10 cellular contexts compared by ENCODE assay signal in the genomic region with DNA sequence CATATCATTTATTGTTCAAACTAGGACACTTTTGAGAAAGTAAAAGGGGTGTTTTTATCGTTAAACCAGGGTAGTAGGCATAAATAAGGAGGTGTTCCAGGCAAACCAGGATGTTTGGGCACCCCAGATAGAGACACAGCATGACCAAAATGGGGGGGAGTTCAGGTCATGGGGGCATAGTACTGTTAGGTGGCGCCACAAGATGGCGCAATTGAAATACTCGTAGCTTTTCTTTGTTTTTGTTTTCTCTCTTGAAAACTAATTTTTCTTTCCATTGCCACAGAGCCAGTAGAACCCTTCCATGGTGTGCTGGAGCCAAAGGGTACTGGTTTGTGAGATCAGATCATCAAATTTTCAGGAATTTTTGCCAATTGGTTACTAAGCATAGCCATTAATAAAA.
DNase-seq lines count a peak whose midpoint lies in the region; ATAC-seq and TF ChIP-seq lines count a peak whose summit lies in the region.
"Had no signal": no experiment of that assay in that cellular context is flagged by ENCODE, and none has a peak within 500 bp of the region (broad histone marks: within the 10 kb centered on the region; RNA-seq: fewer than 3 reads in every experiment).

No MANE protein-coding gene starts in this region.

- no peak overlapping the region for H3K27ac Mint-ChIP-seq in activated CD4-positive, alpha-beta T cell treated with anti-CD3 and anti-CD28 coated beads, Interleukin-2, amount 10 ng/mL, durations not matched to agents 7 days and 5 days

- H3K9me3 ChIP-seq in spleen: no peaks in the 10 kb centered on the region
- H3K9me3 ChIP-seq: BLaER1 treated with 17β-estradiol and CSF1 and Interleukin-3, amounts not matched to agents 10 nM and 100 nM had no signal

- 26 to 40% (median 32%) methylated on average over 4 of the region's 4 CpGs for WGBS in spleen, 5 donors

- TF ChIP-seq CTCF in NB4 (IDR thresholded peaks at IDR 0.05; ENCODE audit: low read depth, low read length) (peak; percentile 42), fibroblast of mammary gland (conservative IDR thresholded peaks at IDR 0.05; ENCODE audit: control insufficient read depth, insufficient read depth, low read depth, low read length) (peak; percentile 49), spleen (IDR thresholded peaks at IDR 0.05 in 8 of 11, conservative IDR thresholded peaks at IDR 0.05 in 3 of 11) (peak in 8 of 11 experiments; percentile 26 to 65 (median 52))

- H3K4me3 Mint-ChIP-seq in activated CD4-positive, alpha-beta T cell treated with anti-CD3 and anti-CD28 coated beads, Interleukin-2, amount 10 ng/mL, durations not matched to agents 7 days and 5 days: no peak overlapping the region

- H3K27ac ChIP-seq in spleen: peak overlapping the region in 6 of 8 donors; percentile 20 to 77 (median 66)

- peaks cover 33% of the 10 kb centered on the region for H3K4me1 Mint-ChIP-seq in activated CD4-positive, alpha-beta T cell treated with anti-CD3 and anti-CD28 coated beads, Interleukin-2, amount 10 ng/mL, durations not matched to agents 7 days and 5 days

- intact Hi-C loops in spleen (cut with DNase I; ENCODE audit: low total_unique reads): no loop called here

- peaks cover 0 to 28% (median 12%) of the 10 kb centered on the region in 6 donors for H3K4me1 ChIP-seq in spleen

- H3K27me3 ChIP-seq in spleen (replicated peaks in 1 of 7): peaks cover 0 to 37% (median 0%) of the 10 kb centered on the region in 7 donors

- no peaks in the 10 kb centered on the region for H3K9me3 Mint-ChIP-seq in activated CD4-positive, alpha-beta T cell treated with anti-CD3 and anti-CD28 coated beads, Interleukin-2, amount 10 ng/mL, durations not matched to agents 7 days and 5 days

- H3K36me3 ChIP-seq in spleen: no peaks in the 10 kb centered on the region
- H3K36me3 ChIP-seq: BLaER1 treated with 17β-estradiol and CSF1 and Interleukin-3, amounts not matched to agents 10 nM and 100 nM had no signal

- ATAC-seq in GM21515 (IDR thresholded peaks at IDR 0.05; ENCODE audit: unreplicated experiment) (no peak), HG02973 (IDR thresholded peaks at IDR 0.05; ENCODE audit: unreplicated experiment) (no peak)

- no peak overlapping the region for H3K4me3 ChIP-seq in NB4 (ENCODE audit: low read depth, low read length)
- H3K4me3 ChIP-seq in fibroblast of mammary gland (ENCODE audit: control insufficient read depth, low read depth, low read length): no peak overlapping the region
- no peak overlapping the region for H3K4me3 ChIP-seq in spleen
- H3K4me3 ChIP-seq: BLaER1 treated with 17β-estradiol and CSF1 and Interleukin-3, amounts not matched to agents 10 nM and 100 nM; skin epidermis had no signal

- TF ChIP-seq POLR2A in NB4 (IDR thresholded peaks at IDR 0.05; ENCODE audit: extremely low read depth, insufficient read length) (no peak), spleen (IDR thresholded peaks at IDR 0.05) (no peak)

- no peaks in the 10 kb centered on the region for H3K36me3 Mint-ChIP-seq in activated CD4-positive, alpha-beta T cell treated with anti-CD3 and anti-CD28 coated beads, Interleukin-2, amount 10 ng/mL, durations not matched to agents 7 days and 5 days (ENCODE audit: low read depth)

- CTCF ChIA-PET in activated CD4-positive, alpha-beta T cell treated with anti-CD3 and anti-CD28 coated beads, Interleukin-2, amount 10 ng/mL, durations not matched to agents 7 days and 5 days (lab: Charles Lee): interaction anchor here (0.8 to 1.3 kb wide), 5 partner anchors 9 to 453 kb away, joined by 3 to 5 read pairs (median 3); no protein-coding TSS in a partner anchor

- POLR2A ChIA-PET in activated CD4-positive, alpha-beta T cell treated with anti-CD3 and anti-CD28 coated beads, Interleukin-2, amount 10 ng/mL, durations not matched to agents 7 days and 5 days (lab: Charles Lee): interaction anchor here (0.6 kb wide), 1 partner anchor 41 kb away, joined by 3 read pairs; no protein-coding TSS in a partner anchor

- H3K27me3 Mint-ChIP-seq in activated CD4-positive, alpha-beta T cell treated with anti-CD3 and anti-CD28 coated beads, Interleukin-2, amount 10 ng/mL, durations not matched to agents 7 days and 5 days: no peaks in the 10 kb centered on the region

- DNase-seq in DMS 273 (lab: John Stamatoyannopoulos, UW; ENCODE audit: unreplicated experiment) (peak; percentile 70), DMS 273 treated with DMSO at 0.1 percent for 48 hours (lab: John Stamatoyannopoulos, UW) (no peak), NB4 (ENCODE audit: low read depth) (peak; percentile 61), fibroblast of mammary gland (ENCODE audit: low read depth) (peak; percentile 51), spleen (peak; percentile 18)
- DNase-seq in activated CD4-positive, alpha-beta T cell treated with anti-CD3 and anti-CD28 coated beads, Interleukin-2, amount 10 ng/mL, durations not matched to agents 7 days and 5 days: peak; percentile 52
